In genomic region chr9:13131991-13132390, GRCh38 we compare ENCODE assay signal across 9 cellular contexts.
"Had no signal": no experiment of that assay in that cellular context is flagged by ENCODE, and none has a peak within 500 bp of the region (broad histone marks: within the 10 kb centered on the region; RNA-seq: fewer than 3 reads in every experiment).

No MANE protein-coding gene starts in this region.

- H3K4me2 ChIP-seq: KMS-11 had no signal

- H3K27me3 Mint-ChIP-seq: IgD-negative memory B cell had no signal

- H3K4me3 ChIP-seq: GM23248 had no signal

- ATAC-seq: HepG2 had no signal

- H2AFZ ChIP-seq: GM23248 had no signal

- H3K27ac Mint-ChIP-seq: IgD-negative memory B cell had no signal

- H3K27ac ChIP-seq: GM23248, HL-60, KMS-11 had no signal

- H3K4me1 Mint-ChIP-seq: IgD-negative memory B cell had no signal

- H3K4me3 Mint-ChIP-seq: IgD-negative memory B cell had no signal

- DNase-seq: GM23248, GOT3, H7, HCEC 1CT, KBM-7 had no signal

- H3K36me3 Mint-ChIP-seq: IgD-negative memory B cell had no signal
